Comparison of ENCODE assay signal across 22 cellular contexts in the genomic region with DNA sequence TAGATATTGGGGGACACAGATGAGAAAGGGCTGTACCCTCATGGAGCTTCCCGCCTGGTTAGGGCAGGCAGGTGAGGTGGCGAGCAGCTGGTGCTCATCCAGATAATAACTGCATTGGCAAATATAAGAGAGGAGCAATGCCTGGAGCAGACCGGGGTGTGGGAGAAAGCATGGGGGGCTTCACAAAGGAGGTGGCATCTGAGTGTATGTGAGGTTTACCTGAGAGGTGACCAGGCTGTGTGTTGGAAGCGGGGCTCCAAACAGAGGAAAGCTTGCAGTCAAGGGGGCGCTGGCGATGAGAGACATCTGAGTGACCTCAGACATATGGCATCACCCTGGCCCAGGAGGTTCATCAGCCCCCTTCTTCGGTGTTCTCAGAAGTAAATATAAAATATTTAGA.
"Had no signal": no experiment of that assay in that cellular context is flagged by ENCODE, and none has a peak within 500 bp of the region (broad histone marks: within the 10 kb centered on the region; RNA-seq: fewer than 3 reads in every experiment).

No MANE protein-coding gene starts in this region.

- DNase-seq: colonic mucosa; dermis blood vessel endothelial cell; effector memory CD4-positive, alpha-beta T cell; hypothalamus; immature natural killer cell; left ventricle myocardium superior; lower lobe of right lung; natural killer cell; occipital lobe; pancreas; stimulated activated CD4-positive, alpha-beta T cell treated with anti-CD3 and anti-CD28 coated beads, Interleukin-2, amount 100 ng/mL, for 24 hours; stimulated activated CD4-positive, alpha-beta T cell treated with anti-CD3 and anti-CD28 coated beads, Interleukin-4, amount 100 ng/mL, for 4 hours; stimulated activated naive CD8-positive, alpha-beta T cell treated with anti-CD3 and anti-CD28 coated beads, Interleukin-15, Interleukin-2, amounts not matched to agents 100 U/mL and 50 U/mL, for 24 hours; substantia nigra; upper lobe of left lung; uterus had no signal

- H3K9me3 ChIP-seq: colonic mucosa, lower lobe of right lung, pancreas, thoracic aorta, tibial nerve, upper lobe of left lung, uterus had no signal

- H3K36me3 Mint-ChIP-seq: immature natural killer cell; natural killer cell; stimulated activated memory B cell treated with anti-CD40 and anti-IgM and Interleukin-4, amounts not matched to agents 10 μg/mL and 1 μg/mL and 100 μg/mL, for 72 hours had no signal

- H3K4me1 ChIP-seq: colonic mucosa, lower lobe of right lung, pancreas, upper lobe of left lung, uterus had no signal

- H3K4me1 Mint-ChIP-seq: immature natural killer cell; natural killer cell; stimulated activated memory B cell treated with anti-CD40 and anti-IgM and Interleukin-4, amounts not matched to agents 10 μg/mL and 1 μg/mL and 100 μg/mL, for 72 hours had no signal

- H3K4me3 ChIP-seq: colonic mucosa, lower lobe of right lung, pancreas, smooth muscle cell, thoracic aorta, tibial nerve, upper lobe of left lung, uterus had no signal

- H3K27me3 ChIP-seq: colonic mucosa, pancreas, tibial nerve, upper lobe of left lung, uterus had no signal

- H3K4me3 Mint-ChIP-seq: immature natural killer cell; natural killer cell; stimulated activated memory B cell treated with anti-CD40 and anti-IgM and Interleukin-4, amounts not matched to agents 10 μg/mL and 1 μg/mL and 100 μg/mL, for 72 hours had no signal

- H3K27ac ChIP-seq: colonic mucosa, lower lobe of right lung, pancreas, thoracic aorta, tibial nerve, upper lobe of left lung, uterus had no signal

- ATAC-seq: left ventricle myocardium superior; lower lobe of right lung; natural killer cell; pancreas; sciatic nerve; stimulated activated memory B cell treated with anti-CD40 and anti-IgM and Interleukin-4, amounts not matched to agents 10 μg/mL and 1 μg/mL and 100 μg/mL, for 72 hours; stimulated activated naive CD8-positive, alpha-beta T cell treated with anti-CD3 and anti-CD28 coated beads, Interleukin-15, Interleukin-2, amounts not matched to agents 100 U/mL and 50 U/mL, for 24 hours had no signal

- H3K27ac Mint-ChIP-seq: immature natural killer cell; natural killer cell; progenitor cell of endocrine pancreas; stimulated activated memory B cell treated with anti-CD40 and anti-IgM and Interleukin-4, amounts not matched to agents 10 μg/mL and 1 μg/mL and 100 μg/mL, for 72 hours had no signal

- H3K36me3 ChIP-seq: colonic mucosa, lower lobe of right lung, pancreas, thoracic aorta, tibial nerve, upper lobe of left lung, uterus had no signal
